8 cellular contexts compared by ENCODE assay signal in genomic region chr1:205321109-205321958, GRCh38. TPM values are rescaled to one million over a fixed set of nuclear protein-coding genes. Genes with fewer than 3 reads are reported as not detected.
A peak's percentile ranks its signal among the peaks of the same experiment; 100 is the strongest.
DNase-seq lines count a peak whose midpoint lies in the region; TF ChIP-seq lines count a peak whose summit lies in the region.

Gene NUAK2 (minus strand): TSS chr1:205321745. CDS start chr1:205321628, 117 bp downstream.

- peaks cover 48% of the 10 kb centered on the region for H3K79me2 ChIP-seq in smooth muscle cell (ENCODE audit: low read depth)

- H3K4me1 ChIP-seq in smooth muscle cell (ENCODE audit: low read depth): peaks cover 45% of the 10 kb centered on the region

- CTCF ChIA-PET in AG04450 (lab: Charles Lee): interaction anchor here (0.6 to 14.1 kb wide), 10 partner anchors 14 to 1308 kb away, joined by 3 to 603 read pairs (median 4); no protein-coding TSS in a partner anchor

- DNase-seq in AG04450 (ENCODE audit: low read depth, low spot score): peak; percentile 61
- DNase-seq in GOT3 (lab: John Stamatoyannopoulos, UW): peak; percentile 62
- peak; percentile 89 for DNase-seq in NCI-H2196 treated with DMSO at 0.1 percent for 48 hours (lab: John Stamatoyannopoulos, UW; ENCODE audit: unreplicated experiment)
- DNase-seq in activated CD4-positive, CD25-positive, alpha-beta regulatory T cell treated with anti-CD3 and anti-CD28 coated beads, Interleukin-2, amount 50 U/mL, for 72 hours: peak; percentile 86
- DNase-seq in cerebellar cortex (ENCODE audit: low spot score): peak; percentile 95
- DNase-seq in inferior parietal cortex (ENCODE audit: extremely low spot score): peak; percentile 90
- DNase-seq in smooth muscle cell (lab: John Stamatoyannopoulos, UW; ENCODE audit: unreplicated experiment): peak; percentile 68
- DNase-seq in GF-D8 (lab: John Stamatoyannopoulos, UW): no peak

- no peaks in the 10 kb centered on the region for H3K36me3 ChIP-seq in smooth muscle cell (ENCODE audit: low read depth)

- H3K4me2 ChIP-seq in smooth muscle cell: peak within 1 kb of the TSS; percentile 94

- POLR2A ChIA-PET in AG04450 (lab: Yijun Ruan, JAX): interaction anchor here (0.6 to 2.1 kb wide), 8 partner anchors 20 to 170 kb away, joined by 3 to 8 read pairs (median 5); no protein-coding TSS in a partner anchor

- H2AFZ ChIP-seq in smooth muscle cell (ENCODE audit: low read depth): peak within 1 kb of the TSS; percentile 67

- H3F3A ChIP-seq in smooth muscle cell (ENCODE audit: low read depth): no peaks in the 10 kb centered on the region

- H3K27ac ChIP-seq in AG04450 (ENCODE audit: low read depth, low read length) (peak within 1 kb of the TSS; percentile 80), smooth muscle cell (ENCODE audit: low read depth) (peak within 1 kb of the TSS; percentile 25)

- H3K9ac ChIP-seq in smooth muscle cell (ENCODE audit: low read depth): peak within 1 kb of the TSS; percentile 66

- TF ChIP-seq CTCF in AG04450 (IDR thresholded peaks at IDR 0.05; ENCODE audit: low read depth, low read length): peak; percentile 41
- peak; percentile 15 for TF ChIP-seq CTCF in smooth muscle cell (IDR thresholded peaks at IDR 0.05; ENCODE audit: borderline replicate concordance, insufficient read depth, poor library complexity, severe bottlenecking)

- H3K4me3 ChIP-seq in AG04450 (ENCODE audit: low read depth, low read length) (peak within 1 kb of the TSS; percentile 93), smooth muscle cell (peak within 1 kb of the TSS; percentile 83)

- H3K27me3 ChIP-seq in AG04450 (ENCODE audit: control insufficient read depth, insufficient read depth, low read length) (peaks cover 4% of the 10 kb centered on the region), smooth muscle cell (ENCODE audit: low read depth) (no peaks in the 10 kb centered on the region)

- peaks cover 5% of the 10 kb centered on the region; the same call in 1 of the 2 replicates for H3K9me3 ChIP-seq in AG04450 (ENCODE audit: control insufficient read depth, insufficient read depth, low read length)
- H3K9me3 ChIP-seq in smooth muscle cell (replicated peaks; ENCODE audit: low read depth): no peaks in the 10 kb centered on the region

- peaks cover 49% of the 10 kb centered on the region for H4K20me1 ChIP-seq in smooth muscle cell (ENCODE audit: low read depth)

- WGBS in smooth muscle cell (ENCODE audit: low lambda C conversion rate): under 1% methylated on average over 77 of the region's 79 CpGs

RNA-seq across cellular contexts. Expression of gene NUAK2, which starts in this region (rescaled TPM):
- polyA plus RNA-seq in AG04450 (2011; rRNA removed) (7.0 and 8.2 TPM in 2 replicates), smooth muscle cell (15.8 and 16.8 TPM in 2 replicates)
- polyA minus RNA-seq in AG04450 (2011; rRNA and poly(A)+ RNA removed): 12.5 and 20.1 TPM in 2 replicates
- total RNA-seq in smooth muscle cell: 6.6 and 11.3 TPM in 2 replicates
